Comparison of ENCODE assay signal across 28 cellular contexts in genomic region chr1:204704794-204705492, GRCh38. TPM values are rescaled to one million over a fixed set of nuclear protein-coding genes. Genes with fewer than 3 reads are reported as not detected.
"Had no signal": no experiment of that assay in that cellular context is flagged by ENCODE, and none has a peak within 500 bp of the region (broad histone marks: within the 10 kb centered on the region; RNA-seq: fewer than 3 reads in every experiment).

No MANE protein-coding gene starts in this region.

- H3K9me3 ChIP-seq: esophagus squamous epithelium, heart right ventricle, lower lobe of right lung, ovary, psoas muscle, sigmoid colon, testis, tibial artery had no signal

- H3K27me3 ChIP-seq: ovary, sigmoid colon, testis had no signal

- H3K4me1 ChIP-seq: lower lobe of right lung, psoas muscle, testis, tibial artery had no signal

- ATAC-seq: left ventricle myocardium superior; lower lobe of right lung; natural killer cell treated with Interleukin-12 subunit alpha and Interleukin-12 subunit beta and Interleukin-15 and Interleukin-18, amount 100 ng/mL, for 72 hours; psoas muscle; right cardiac atrium; stimulated activated effector memory CD8-positive, alpha-beta T cell treated with anti-CD3 and anti-CD28 coated beads, Interleukin-12 subunit alpha, Interleukin-12 subunit beta, amount 100 ng/mL, for 72 hours; stimulated activated naive CD8-positive, alpha-beta T cell treated with anti-CD3 and anti-CD28 coated beads, Interleukin-15, Interleukin-2, amounts not matched to agents 100 U/mL and 50 U/mL, for 24 hours had no signal

- FAIRE-seq: colon, endothelial cell of umbilical vein had no signal

- H3K27ac ChIP-seq: heart right ventricle, lower lobe of right lung, ovary, psoas muscle, testis, tibial artery had no signal

- DNase-seq: effector CD8-positive, alpha-beta T cell; endodermal cell; esophagus squamous epithelium; foreskin melanocyte; glutamatergic neuron; heart right ventricle; hippocampal formation; immature natural killer cell; left ventricle myocardium superior; lower lobe of right lung; naive B cell; nucleus accumbens; ovary; posterior cingulate gyrus; psoas muscle; right cardiac atrium; sigmoid colon; stimulated activated CD4-positive, alpha-beta T cell treated with anti-CD3 and anti-CD28 coated beads, Interleukin-2, amount 100 ng/mL, for 24 hours; stimulated activated CD4-positive, alpha-beta T cell treated with anti-CD3 and anti-CD28 coated beads, Interleukin-4, amount 100 ng/mL, for 24 hours; stimulated activated naive CD8-positive, alpha-beta T cell treated with anti-CD3 and anti-CD28 coated beads, Interleukin-15, Interleukin-2, amounts not matched to agents 100 U/mL and 50 U/mL, for 24 hours; testis; tibial artery had no signal

- H3K4me3 ChIP-seq: esophagus squamous epithelium, heart right ventricle, lower lobe of right lung, ovary, psoas muscle, sigmoid colon, testis, tibial artery had no signal

- H3K36me3 ChIP-seq: esophagus squamous epithelium, heart right ventricle, lower lobe of right lung, ovary, sigmoid colon, tibial artery had no signal

RNA-seq across cellular contexts. Expression of gene LRRN2, which starts 19.4 kb away (rescaled TPM):
- total RNA-seq: endothelial cell of umbilical vein; mononuclear cell; natural killer cell treated with Interleukin-12 subunit alpha and Interleukin-12 subunit beta and Interleukin-15 and Interleukin-18, amount 100 ng/mL, for 72 hours had no signal
- polyA plus RNA-seq: endothelial cell of umbilical vein, immature natural killer cell, keratinocyte had no signal
